9 cellular contexts compared by ENCODE assay signal in the genomic region with DNA sequence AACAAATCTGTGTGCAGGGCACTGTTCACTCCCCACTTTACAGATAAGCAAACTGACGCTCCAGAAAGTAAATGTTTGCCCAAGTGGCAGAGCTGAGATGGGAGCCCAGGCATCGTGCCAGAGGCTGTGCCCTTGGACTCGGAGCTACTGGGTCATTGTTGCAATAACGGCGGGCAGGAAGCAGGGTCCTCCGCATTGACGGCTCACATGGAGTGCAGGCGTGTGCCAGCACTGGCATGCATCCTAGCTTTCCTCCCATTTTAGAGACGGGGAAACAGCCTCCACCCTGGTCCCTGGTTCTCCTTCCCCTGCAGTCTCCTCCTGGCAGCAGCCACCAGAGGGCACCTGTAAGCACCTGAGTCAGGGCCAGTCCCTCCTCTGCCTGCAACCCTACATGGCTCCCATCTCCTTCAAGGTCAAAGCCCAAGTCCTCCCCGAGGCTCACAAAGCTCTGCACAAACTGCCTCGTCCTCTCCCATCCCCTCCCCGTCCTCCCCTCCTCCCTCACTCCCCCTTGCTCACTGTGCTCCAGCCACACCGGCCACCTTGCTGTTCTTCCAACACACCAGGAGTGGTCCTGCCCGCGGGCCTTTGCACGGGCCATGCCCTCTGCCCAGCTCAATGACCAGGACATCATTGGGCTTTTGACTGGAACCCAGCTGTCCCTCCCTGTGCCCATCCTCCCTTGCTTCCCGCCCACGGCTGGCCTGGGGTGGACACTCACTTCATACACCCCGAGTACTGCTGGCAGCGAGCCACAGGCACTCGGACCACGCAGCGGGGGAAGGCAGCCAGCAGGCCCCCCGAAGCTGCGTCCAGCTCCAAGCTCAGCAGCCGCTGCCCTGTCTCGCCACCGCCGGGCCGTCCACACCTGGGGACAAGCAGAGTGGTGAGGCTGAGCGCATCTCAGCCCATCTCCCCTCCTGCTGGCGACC. TPM values are rescaled to one million over a fixed set of nuclear protein-coding genes. Genes with fewer than 3 reads are reported as not detected.
DNase-seq lines count a peak whose midpoint lies in the region; ATAC-seq, FAIRE-seq and TF ChIP-seq lines count a peak whose summit lies in the region.
"Had no signal": no experiment of that assay in that cellular context is flagged by ENCODE, and none has a peak within 500 bp of the region (broad histone marks: within the 10 kb centered on the region; RNA-seq: fewer than 3 reads in every experiment).

No MANE protein-coding gene starts in this region.

- no peak overlapping the region for H2BK15ac ChIP-seq in H1 (ENCODE audit: low read length)

- H3K4me3 Mint-ChIP-seq in activated CD8-positive, alpha-beta memory T cell treated with anti-CD3 and anti-CD28 coated beads, Interleukin-2, amount 10 ng/mL, durations not matched to agents 7 days and 5 days, result no peak overlapping the region

- no peak for TF ChIP-seq EP300 in H1 (IDR thresholded peaks at IDR 0.05; ENCODE audit: borderline replicate concordance in 1 of 2, low read depth in 2 of 2, low read length in 2 of 2)

- H3F3A ChIP-seq in smooth muscle cell (ENCODE audit: low read depth), result no peaks in the 10 kb centered on the region

- H2BK20ac ChIP-seq in H1 (ENCODE audit: low read length), result no peak overlapping the region

- H3K23ac ChIP-seq in H1 (ENCODE audit: insufficient read length), result no peak overlapping the region

- 86% methylated on average over 30 of the region's 32 CpGs; no CpG with 5 or more reads in 1 of the 2 experiments for WGBS in H1 (ENCODE audit: extremely low coverage in 1 of 2, insufficient coverage in 1 of 2, insufficient read length in 1 of 2, insufficient replicate concordance in 2 of 2, low coverage in 1 of 2, low lambda C conversion rate in 2 of 2, missing lambda C conversion rate in 1 of 2), 2 experiments
- 89% methylated on average over 31 of the region's 32 CpGs for WGBS in smooth muscle cell (ENCODE audit: low lambda C conversion rate)

- no peak overlapping the region for H4K8ac ChIP-seq in H1 (ENCODE audit: extremely low read depth, insufficient read depth, low read length)

- H3K27ac Mint-ChIP-seq in activated CD8-positive, alpha-beta memory T cell treated with anti-CD3 and anti-CD28 coated beads, Interleukin-2, amount 10 ng/mL, durations not matched to agents 7 days and 5 days, result no peak overlapping the region

- ATAC-seq in activated CD8-positive, alpha-beta memory T cell treated with anti-CD3 and anti-CD28 coated beads, Interleukin-2, amount 10 ng/mL, durations not matched to agents 7 days and 5 days, result peak; percentile 23
- ATAC-seq in GM18868 (IDR thresholded peaks at IDR 0.05; ENCODE audit: unreplicated experiment), result no peak

- no peaks in the 10 kb centered on the region for H3K27me3 ChIP-seq in H1 (replicated peaks in 1 of 4; ENCODE audit: control insufficient read depth in 3 of 4, extremely low read depth in 1 of 4, insufficient read depth in 3 of 4, low read length in 3 of 4)
- no peaks in the 10 kb centered on the region for H3K27me3 ChIP-seq in smooth muscle cell (ENCODE audit: low read depth)

- peaks cover 1% of the 10 kb centered on the region for H3K4me1 Mint-ChIP-seq in activated CD8-positive, alpha-beta memory T cell treated with anti-CD3 and anti-CD28 coated beads, Interleukin-2, amount 10 ng/mL, durations not matched to agents 7 days and 5 days

- no peaks in the 10 kb centered on the region for H3K9me3 Mint-ChIP-seq in activated CD8-positive, alpha-beta memory T cell treated with anti-CD3 and anti-CD28 coated beads, Interleukin-2, amount 10 ng/mL, durations not matched to agents 7 days and 5 days (ENCODE audit: low read depth)

- no peak for TF ChIP-seq POLR2A in H1 (IDR thresholded peaks at IDR 0.05; ENCODE audit: control extremely low read depth in 1 of 2, low read depth in 2 of 2, low read length in 2 of 2)

- H3K56ac ChIP-seq in H1 (replicated peaks; ENCODE audit: insufficient read length, low read depth, low read length), result no peak overlapping the region

- peaks cover 0 to 6% of the 10 kb centered on the region in 2 experiments for H4K20me1 ChIP-seq in H1 (replicated peaks in 1 of 2; ENCODE audit: control insufficient read depth in 1 of 2, insufficient read depth in 2 of 2, low read length in 2 of 2)
- no peaks in the 10 kb centered on the region for H4K20me1 ChIP-seq in smooth muscle cell (ENCODE audit: low read depth)

- FAIRE-seq in H1 (lab: Jason Lieb, UNC), result no peak

- H3K4me3 ChIP-seq in H1 (ENCODE audit: extremely low read depth in 1 of 4, insufficient read depth in 2 of 4, low read depth in 3 of 4, low read length in 4 of 4) (no peak overlapping the region), smooth muscle cell (no peak overlapping the region)

- H3K36me3 Mint-ChIP-seq in activated CD8-positive, alpha-beta memory T cell treated with anti-CD3 and anti-CD28 coated beads, Interleukin-2, amount 10 ng/mL, durations not matched to agents 7 days and 5 days, result no peaks in the 10 kb centered on the region

- peak; percentile 54 for DNase-seq in activated CD8-positive, alpha-beta memory T cell treated with anti-CD3 and anti-CD28 coated beads, Interleukin-2, amount 10 ng/mL, durations not matched to agents 7 days and 5 days
- no peak for DNase-seq in activated CD8-positive, alpha-beta memory T cell treated with anti-CD3 and anti-CD28 coated beads, Interleukin-2, amount 50 U/mL, for 4 hours
- DNase-seq in NCI-H460 (ENCODE audit: extremely low read depth, low read depth), result peak; percentile 15
- no peak for DNase-seq in H1 (ENCODE audit: low read depth in 1 of 2, low spot score in 2 of 2)
- DNase-seq in smooth muscle cell (lab: John Stamatoyannopoulos, UW; ENCODE audit: unreplicated experiment), result no peak
- no peak for DNase-seq in NCI-H2107 treated with DMSO at 0.1 percent for 48 hours (lab: John Stamatoyannopoulos, UW; ENCODE audit: unreplicated experiment)
- no peak for DNase-seq in caudate nucleus (lab: John Stamatoyannopoulos, UW)

- peak; percentile 42 to 79 (median 65) for TF ChIP-seq CTCF in H1 (IDR thresholded peaks at IDR 0.05; ENCODE audit: control extremely low read depth in 1 of 3, insufficient read depth in 1 of 3, low read depth in 1 of 3, low read length in 3 of 3)
- peak; percentile 21 for TF ChIP-seq CTCF in smooth muscle cell (IDR thresholded peaks at IDR 0.05; ENCODE audit: borderline replicate concordance, insufficient read depth, poor library complexity, severe bottlenecking)

- TF ChIP-seq RAD21 in H1 (IDR thresholded peaks at IDR 0.05 in 1 of 2, conservative IDR thresholded peaks at IDR 0.05 in 1 of 2; ENCODE audit: low read depth in 2 of 2, low read length in 2 of 2), result peak; percentile 9 to 22; a peak in 1 of 4 replicates

- POLR2A ChIA-PET in H1 (lab: Charles Lee; ENCODE audit: partially characterized antibody), result interaction anchor here (0.7 to 1.8 kb wide), 5 partner anchors 9 to 364 kb away, joined by 3 to 4 read pairs (median 3); partner anchors contain the start of gene PLIN4

- H3K79me2 ChIP-seq in H1 (ENCODE audit: control insufficient read depth in 1 of 2, insufficient read depth in 2 of 2, low read length in 2 of 2), result no peaks in the 10 kb centered on the region
- H3K79me2 ChIP-seq in smooth muscle cell (ENCODE audit: low read depth), result no peaks in the 10 kb centered on the region

- no peaks in the 10 kb centered on the region for H3K27me3 Mint-ChIP-seq in activated CD8-positive, alpha-beta memory T cell treated with anti-CD3 and anti-CD28 coated beads, Interleukin-2, amount 10 ng/mL, durations not matched to agents 7 days and 5 days

- no peak overlapping the region for H4K91ac ChIP-seq in H1 (replicated peaks; ENCODE audit: insufficient read length, low read length)

- H3K4me1 ChIP-seq in H1 (replicated peaks in 1 of 4; ENCODE audit: control insufficient read depth in 3 of 4, insufficient read depth in 4 of 4, low read length in 3 of 4), result no peaks in the 10 kb centered on the region; a peak in 1 of 7 replicates
- no peaks in the 10 kb centered on the region for H3K4me1 ChIP-seq in smooth muscle cell (ENCODE audit: low read depth)

- H3K23me2 ChIP-seq in H1 (ENCODE audit: low read depth, low read length), result no peaks in the 10 kb centered on the region

- no peak overlapping the region for H3K9ac ChIP-seq in H1 (replicated peaks in 1 of 4; ENCODE audit: extremely low read depth in 1 of 4, low read depth in 3 of 4, low read length in 3 of 4)
- no peak overlapping the region for H3K9ac ChIP-seq in smooth muscle cell (ENCODE audit: low read depth)

- no peak overlapping the region for H3K14ac ChIP-seq in H1 (ENCODE audit: insufficient read length)

- H3K4me2 ChIP-seq in H1 (ENCODE audit: insufficient read depth in 1 of 2, low read depth in 2 of 2, low read length in 2 of 2) (no peak overlapping the region), smooth muscle cell (no peak overlapping the region)

- no peak overlapping the region for H2BK12ac ChIP-seq in H1 (ENCODE audit: low read depth, low read length)

- H2BK5ac ChIP-seq in H1 (ENCODE audit: low read depth, low read length), result no peak overlapping the region

- H4K5ac ChIP-seq in H1 (ENCODE audit: insufficient read length, low read depth, low read length), result no peak overlapping the region

- no peak overlapping the region for H3K18ac ChIP-seq in H1 (ENCODE audit: extremely low read depth, low read length)

- CTCF ChIA-PET in activated CD8-positive, alpha-beta memory T cell treated with anti-CD3 and anti-CD28 coated beads, Interleukin-2, amount 10 ng/mL, durations not matched to agents 7 days and 5 days (lab: Charles Lee), result interaction anchor here (0.6 to 2.2 kb wide), 6 partner anchors 11 to 1283 kb away, joined by 3 to 12 read pairs (median 3); partner anchors contain the start of gene SEMA6B
- CTCF ChIA-PET in H1 (lab: Charles Lee; ENCODE audit: partially characterized antibody), result interaction anchor here (0.6 to 3.6 kb wide), 16 partner anchors 8 to 1937 kb away, joined by 3 to 22 read pairs (median 4); partner anchors contain the start of genes PLIN5 and SEMA6B

- H2AK5ac ChIP-seq in H1 (ENCODE audit: low read depth, low read length), result no peak overlapping the region

- H3K27ac ChIP-seq in H1 (ENCODE audit: low read depth, low read length) (no peak overlapping the region), smooth muscle cell (ENCODE audit: low read depth) (no peak overlapping the region), caudate nucleus (ENCODE audit: low read depth, low read length) (no peak overlapping the region)

- H2AFZ ChIP-seq in H1 (ENCODE audit: low read length) (no peak overlapping the region), smooth muscle cell (ENCODE audit: low read depth) (no peak overlapping the region)

- no peaks in the 10 kb centered on the region for H3K9me3 ChIP-seq in H1 (ENCODE audit: insufficient read depth in 2 of 2, low read depth in 1 of 2, low read length in 1 of 2)
- H3K9me3 ChIP-seq in smooth muscle cell (replicated peaks; ENCODE audit: low read depth), result no peaks in the 10 kb centered on the region

- no peaks in the 10 kb centered on the region for H3K79me1 ChIP-seq in H1 (ENCODE audit: low read depth, low read length)

- H3K36me3 ChIP-seq in H1 (ENCODE audit: control insufficient read depth in 2 of 4, insufficient read depth in 4 of 4, low read length in 3 of 4) (peaks cover 0 to 29% (median 13%) of the 10 kb centered on the region in 4 experiments; a peak in 7 of 8 replicates), smooth muscle cell (ENCODE audit: low read depth) (no peaks in the 10 kb centered on the region)

- H3K4ac ChIP-seq in H1 (replicated peaks; ENCODE audit: insufficient read length, low read depth, low read length), result no peak overlapping the region

- H2BK120ac ChIP-seq in H1 (replicated peaks; ENCODE audit: low read depth, low read length), result no peak overlapping the region

RNA-seq across cellular contexts. Expression of gene LRG1, which starts 7.7 kb away (rescaled TPM):
- total RNA-seq in activated CD8-positive, alpha-beta memory T cell treated with anti-CD3 and anti-CD28 coated beads, Interleukin-2, amount 10 ng/mL, durations not matched to agents 7 days and 5 days, result under 1 TPM; 0.32 to 0.35 TPM
- 0.15 TPM in 1 of 2 replicates, not detected in the other for total RNA-seq in NCI-H460 (2014; rRNA removed; shearing (Covaris generic))
- 0.12 TPM in 1 of 2 replicates, not detected in the other for polyA plus RNA-seq in NCI-H460 (2014; cell fraction: nucleus; rRNA removed)
- total RNA-seq in H1 (2021; fragmentation: NEBNext Ultra II Directional; extraction: Animal tissue kit (Norgen Biotek cat#: 25700)), result 0.36 and 0.48 TPM in 2 replicates
- 0.64 and 0.79 TPM in 2 replicates for polyA plus RNA-seq in H1 (2011; rRNA removed)
- polyA plus RNA-seq in H1 (2011; cell fraction: cytosol; rRNA removed), result 0.48 TPM
- 0.34 TPM for polyA plus RNA-seq in H1 (2011; cell fraction: nucleus; rRNA removed)
- 0.28 to 1.1 TPM (median 0.51 TPM) in 4 replicates for polyA plus RNA-seq in H1 (2012, experiment 1 of 2)
- 0.50 TPM for polyA plus RNA-seq in H1 (2012, experiment 2 of 2)
- polyA plus RNA-seq in H1 (2013, experiment 1 of 2), result 1.3 TPM
- 1.2 TPM for polyA plus RNA-seq in H1 (2013, experiment 2 of 2)
- polyA minus RNA-seq in H1 (2011; rRNA and poly(A)+ RNA removed), result 0.13 and 0.22 TPM in 2 replicates
- polyA minus RNA-seq in H1 (2011; cell fraction: cytosol; rRNA and poly(A)+ RNA removed), result not detected
- polyA minus RNA-seq in H1 (2011; cell fraction: nucleus; rRNA and poly(A)+ RNA removed), result 0.20 TPM
- not detected in 2 replicates for total RNA-seq in smooth muscle cell
- polyA plus RNA-seq in smooth muscle cell, result not detected in 2 replicates
- total RNA-seq: RPMI7951 had no signal

RNA-seq across cellular contexts. Expression of gene SEMA6B, which starts 11.9 kb away (rescaled TPM):
- not detected for total RNA-seq in activated CD8-positive, alpha-beta memory T cell treated with anti-CD3 and anti-CD28 coated beads, Interleukin-2, amount 10 ng/mL, durations not matched to agents 7 days and 5 days
- total RNA-seq in NCI-H460 (2014; rRNA removed; shearing (Covaris generic)), result 4.2 and 5.9 TPM in 2 replicates
- 9.8 and 11.9 TPM in 2 replicates for polyA plus RNA-seq in NCI-H460 (2014; cell fraction: nucleus; rRNA removed)
- 54.4 and 56.7 TPM in 2 replicates for total RNA-seq in H1 (2021; fragmentation: NEBNext Ultra II Directional; extraction: Animal tissue kit (Norgen Biotek cat#: 25700))
- polyA plus RNA-seq in H1 (2011; rRNA removed) (31.3 and 54.9 TPM in 2 replicates), smooth muscle cell (0.63 and 1.3 TPM in 2 replicates)
- polyA plus RNA-seq in H1 (2011; cell fraction: cytosol; rRNA removed), result 41.1 TPM
- 64.3 TPM for polyA plus RNA-seq in H1 (2011; cell fraction: nucleus; rRNA removed)
- polyA plus RNA-seq in H1 (2012, experiment 1 of 2), result 24.6 to 51.9 TPM (median 43.4 TPM) in 4 replicates
- 38.5 TPM for polyA plus RNA-seq in H1 (2012, experiment 2 of 2)
- polyA plus RNA-seq in H1 (2013, experiment 1 of 2), result 38.5 TPM
- polyA plus RNA-seq in H1 (2013, experiment 2 of 2), result 37.7 TPM
- 36.8 and 59.4 TPM in 2 replicates for polyA minus RNA-seq in H1 (2011; rRNA and poly(A)+ RNA removed)
- 49.0 TPM for polyA minus RNA-seq in H1 (2011; cell fraction: cytosol; rRNA and poly(A)+ RNA removed)
- 26.7 TPM for polyA minus RNA-seq in H1 (2011; cell fraction: nucleus; rRNA and poly(A)+ RNA removed)
- total RNA-seq in smooth muscle cell, result 1.9 and 2.2 TPM in 2 replicates

RNA-seq across cellular contexts. Expression of gene PLIN5, which starts 12.5 kb away (rescaled TPM):
- not detected for total RNA-seq in activated CD8-positive, alpha-beta memory T cell treated with anti-CD3 and anti-CD28 coated beads, Interleukin-2, amount 10 ng/mL, durations not matched to agents 7 days and 5 days
- total RNA-seq in NCI-H460 (2014; rRNA removed; shearing (Covaris generic)), result not detected in 2 replicates
- 3.8 TPM in 1 of 2 replicates, not detected in the other for polyA plus RNA-seq in NCI-H460 (2014; cell fraction: nucleus; rRNA removed)
- total RNA-seq in H1 (2021; fragmentation: NEBNext Ultra II Directional; extraction: Animal tissue kit (Norgen Biotek cat#: 25700)), result 1.8 and 2.0 TPM in 2 replicates
- polyA plus RNA-seq in H1 (2011; rRNA removed), result 2.5 and 2.6 TPM in 2 replicates
- polyA plus RNA-seq in H1 (2011; cell fraction: cytosol; rRNA removed), result 4.0 TPM
- polyA plus RNA-seq in H1 (2011; cell fraction: nucleus; rRNA removed), result 7.7 TPM
- 1.7 to 2.6 TPM (median 1.7 TPM) in 4 replicates for polyA plus RNA-seq in H1 (2012, experiment 1 of 2)
- 1.2 TPM for polyA plus RNA-seq in H1 (2012, experiment 2 of 2)
- 1.1 TPM for polyA plus RNA-seq in H1 (2013, experiment 1 of 2)
- polyA plus RNA-seq in H1 (2013, experiment 2 of 2), result 0.96 TPM
- polyA minus RNA-seq in H1 (2011; rRNA and poly(A)+ RNA removed), result 1.9 and 3.2 TPM in 2 replicates
- 3.2 TPM for polyA minus RNA-seq in H1 (2011; cell fraction: cytosol; rRNA and poly(A)+ RNA removed)
- polyA minus RNA-seq in H1 (2011; cell fraction: nucleus; rRNA and poly(A)+ RNA removed), result 6.3 TPM
- not detected in 2 replicates for total RNA-seq in smooth muscle cell
- 0.27 TPM in 1 of 2 replicates, not detected in the other for polyA plus RNA-seq in smooth muscle cell
- total RNA-seq: RPMI7951 had no signal

RNA-seq across cellular contexts. Expression of gene PLIN4, which starts 29.3 kb away (rescaled TPM):
- not detected for total RNA-seq in activated CD8-positive, alpha-beta memory T cell treated with anti-CD3 and anti-CD28 coated beads, Interleukin-2, amount 10 ng/mL, durations not matched to agents 7 days and 5 days
- 0.02 and 0.06 TPM in 2 replicates for total RNA-seq in NCI-H460 (2014; rRNA removed; shearing (Covaris generic))
- polyA plus RNA-seq in NCI-H460 (2014; cell fraction: nucleus; rRNA removed), result 0.11 and 0.18 TPM in 2 replicates
- 0.45 and 0.54 TPM in 2 replicates for total RNA-seq in H1 (2021; fragmentation: NEBNext Ultra II Directional; extraction: Animal tissue kit (Norgen Biotek cat#: 25700))
- polyA plus RNA-seq in H1 (2011; rRNA removed) (0.35 and 0.67 TPM in 2 replicates), smooth muscle cell (0.23 and 0.93 TPM in 2 replicates)
- polyA plus RNA-seq in H1 (2011; cell fraction: cytosol; rRNA removed), result 0.69 TPM
- polyA plus RNA-seq in H1 (2011; cell fraction: nucleus; rRNA removed), result 2.5 TPM
- polyA plus RNA-seq in H1 (2012, experiment 1 of 2), result 0.47 to 1.3 TPM (median 0.98 TPM) in 4 replicates
- polyA plus RNA-seq in H1 (2012, experiment 2 of 2), result 0.45 TPM
- polyA plus RNA-seq in H1 (2013, experiment 1 of 2), result 0.20 TPM
- polyA plus RNA-seq in H1 (2013, experiment 2 of 2), result 0.17 TPM
- 0.39 and 0.76 TPM in 2 replicates for polyA minus RNA-seq in H1 (2011; rRNA and poly(A)+ RNA removed)
- not detected for polyA minus RNA-seq in H1 (2011; cell fraction: cytosol; rRNA and poly(A)+ RNA removed)
- polyA minus RNA-seq in H1 (2011; cell fraction: nucleus; rRNA and poly(A)+ RNA removed), result 0.50 TPM
- total RNA-seq in smooth muscle cell, result 0.09 TPM in 1 of 2 replicates, not detected in the other
- total RNA-seq: RPMI7951 had no signal

Comparison
In these comparisons a context has a peak if more than half of its experiments do, and no peak if none do; other contexts are left out.
1. DNase-seq: peak in activated CD8-positive, alpha-beta memory T cell treated with anti-CD3 and anti-CD28 coated beads, Interleukin-2, amount 10 ng/mL, durations not matched to agents 7 days and 5 days (single experiment) and NCI-H460 (single experiment); none in activated CD8-positive, alpha-beta memory T cell treated with anti-CD3 and anti-CD28 coated beads, Interleukin-2, amount 50 U/mL, for 4 hours (single experiment), H1 (0 of 2), smooth muscle cell (single experiment), NCI-H2107 treated with DMSO at 0.1 percent for 48 hours (single experiment) and caudate nucleus (0 of 61).